9 cellular contexts compared by ENCODE assay signal in the genomic region with DNA sequence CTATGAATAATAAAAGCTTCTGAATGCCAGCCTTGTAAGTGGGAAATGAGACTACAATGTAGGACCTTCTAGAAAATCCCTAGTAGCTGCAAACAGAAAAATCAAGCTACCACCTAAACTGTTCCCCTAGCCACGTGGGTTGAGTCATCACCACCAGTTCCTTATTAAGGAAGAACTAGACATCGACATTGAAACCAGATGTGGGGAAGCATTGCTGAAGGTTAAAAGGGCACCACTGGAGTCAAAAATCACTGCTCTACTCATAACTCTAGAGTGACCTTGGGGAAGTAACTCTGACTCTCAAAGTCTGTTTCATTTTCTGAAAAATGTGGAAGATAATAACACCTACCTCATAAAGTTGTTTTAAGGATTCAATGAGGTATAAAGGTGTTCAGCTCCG. TPM values are rescaled to one million over a fixed set of nuclear protein-coding genes. Genes with fewer than 3 reads are reported as not detected.
A peak's percentile ranks its signal among the peaks of the same experiment; 100 is the strongest.
DNase-seq lines count a peak whose midpoint lies in the region; ATAC-seq and TF ChIP-seq lines count a peak whose summit lies in the region.
"Had no signal": no experiment of that assay in that cellular context is flagged by ENCODE, and none has a peak within 500 bp of the region (broad histone marks: within the 10 kb centered on the region; RNA-seq: fewer than 3 reads in every experiment).

No MANE protein-coding gene starts in this region.

- peaks cover 3% of the 10 kb centered on the region for H3K4me1 ChIP-seq in colonic mucosa

- no peak overlapping the region for H3K27ac ChIP-seq in colonic mucosa
- H3K27ac ChIP-seq: KMS-11 had no signal

- no peak for TF ChIP-seq CTCF in colonic mucosa (IDR thresholded peaks at IDR 0.05)

- no peak overlapping the region for H3K4me3 ChIP-seq in colonic mucosa

- intact Hi-C loops in colonic mucosa (cut with DNase I): no loop called here

- H3K36me3 ChIP-seq in colonic mucosa: no peaks in the 10 kb centered on the region

- in situ Hi-C loops in KBM-7 (cut with MboI; ENCODE audit: low pct_unique_long_range_greater_than_20kb, low sequenced_read_pairs): no loop called here

- ATAC-seq in GM19452 (IDR thresholded peaks at IDR 0.05; ENCODE audit: unreplicated experiment) (peak; percentile 78), GM19455 (IDR thresholded peaks at IDR 0.05; ENCODE audit: unreplicated experiment) (no peak), HG03354 (IDR thresholded peaks at IDR 0.05; ENCODE audit: poor library complexity, severe bottlenecking, unreplicated experiment) (no peak)

- no peaks in the 10 kb centered on the region for H3K9me3 ChIP-seq in colonic mucosa

- H3K9ac ChIP-seq in colonic mucosa (ENCODE audit: low read depth in 2 of 2, low read length in 2 of 2): no peak overlapping the region
- H3K9ac ChIP-seq: KMS-11 had no signal

- no peaks in the 10 kb centered on the region for H3K27me3 ChIP-seq in colonic mucosa

- DNase-seq in CD1c-positive myeloid dendritic cell (ENCODE audit: extremely low spot score) (peak; percentile 93), KBM-7 (peak; percentile 35), fibroblast of gingiva (ENCODE audit: low read depth) (peak; percentile 71), H4 (ENCODE audit: low spot score) (no peak), colonic mucosa (no peak)

RNA-seq across cellular contexts. Expression of gene CNIH1, which starts 9.4 kb away (rescaled TPM):
- 265 and 370 TPM in 2 replicates for total RNA-seq in H4 (2014; rRNA removed; shearing (Covaris generic))
- 100 to 1,000 TPM; 117 to 125 TPM for total RNA-seq in colonic mucosa

RNA-seq across cellular contexts. Expression of gene GMFB, which starts 38.2 kb away (rescaled TPM):
- total RNA-seq in H4 (2014; rRNA removed; shearing (Covaris generic)): 61.7 and 74.0 TPM in 2 replicates
- 10 to 100 TPM; 67.8 to 85.7 TPM for total RNA-seq in colonic mucosa

RNA-seq across cellular contexts. Expression of gene CDKN3, which starts 53.7 kb away (rescaled TPM):
- total RNA-seq in H4 (2014; rRNA removed; shearing (Covaris generic)): 150 and 180 TPM in 2 replicates
- 10 to 100 TPM; 19.1 to 59.5 TPM for total RNA-seq in colonic mucosa

RNA-seq across cellular contexts. Expression of gene CGRRF1, which starts 59.2 kb away (rescaled TPM):
- 12.4 and 17.3 TPM in 2 replicates for total RNA-seq in H4 (2014; rRNA removed; shearing (Covaris generic))
- 10 to 100 TPM; 13.2 to 21.3 TPM for total RNA-seq in colonic mucosa

Comparison
In these comparisons a context has a peak if more than half of its experiments do, and no peak if none do; other contexts are left out.
1. DNase-seq: peak in CD1c-positive myeloid dendritic cell (single experiment), KBM-7 (single experiment) and fibroblast of gingiva (single experiment); none in H4 (single experiment) and colonic mucosa (single experiment).